ENCODE assay signal across 11 cellular contexts in the genomic region with DNA sequence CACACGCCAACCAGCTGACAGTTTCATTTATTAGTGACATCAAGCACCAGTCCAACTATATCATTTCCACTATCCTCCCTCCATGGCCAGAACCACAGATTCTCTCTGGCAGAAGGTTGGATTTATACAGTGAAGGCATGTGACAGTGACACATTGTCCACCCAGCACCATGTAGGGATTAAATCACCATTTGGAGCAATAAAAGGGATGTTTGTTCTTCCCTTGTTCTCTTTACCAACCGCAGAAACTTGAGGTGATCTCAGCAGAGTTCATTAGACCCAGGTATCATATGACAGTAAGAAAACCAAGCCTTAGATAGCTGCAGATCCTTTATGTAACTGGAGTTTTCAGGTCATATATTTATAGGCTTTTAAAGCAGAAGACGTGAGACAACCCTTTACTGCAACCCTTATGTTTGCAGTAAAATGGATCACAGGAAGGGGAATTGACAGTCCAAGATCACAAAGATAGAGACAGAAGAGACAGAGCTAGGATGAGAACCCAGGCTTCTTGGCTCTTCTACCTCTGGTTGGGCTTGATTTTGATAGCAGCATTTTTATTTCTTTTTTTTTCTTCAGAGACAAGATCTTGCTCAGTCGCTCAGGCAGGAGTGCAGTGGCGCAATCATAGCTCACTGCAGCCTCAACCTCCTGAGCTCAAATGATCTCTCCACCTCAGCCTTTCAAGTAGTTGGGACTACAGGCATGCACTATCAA.
DNase-seq lines count a peak whose midpoint lies in the region; ATAC-seq and TF ChIP-seq lines count a peak whose summit lies in the region.
"Had no signal": no experiment of that assay in that cellular context is flagged by ENCODE, and none has a peak within 500 bp of the region (broad histone marks: within the 10 kb centered on the region; RNA-seq: fewer than 3 reads in every experiment).

No MANE protein-coding gene starts in this region.

- WGBS in psoas muscle, 3 donors, result 44 to 57% (median 52%) methylated on average over 5 of the region's 5 CpGs

- POLR2A ChIA-PET in HEK293 (lab: Yijun Ruan, JAX), result interaction anchor here (0.5 kb wide), 1 partner anchor 15 kb away, joined by 3 read pairs; no protein-coding TSS in a partner anchor

- H3K27me3 ChIP-seq in psoas muscle (ENCODE audit: insufficient read depth in 3 of 3, low read length in 2 of 3) (peaks cover 0 to 2% (median 0%) of the 10 kb centered on the region in 3 donors), WERI-Rb-1 (ENCODE audit: insufficient read depth, low read depth, severe bottlenecking) (no peaks in the 10 kb centered on the region), vagina (no peaks in the 10 kb centered on the region)
- H3K27me3 ChIP-seq: adrenal gland had no signal

- ATAC-seq in SK-N-SH treated with all-trans-retinoic acid at 6 μM for 48 hours, result peak; percentile 3
- ATAC-seq in psoas muscle, result peak in 2 of 4 donors; percentile 31 to 70
- no peak for ATAC-seq in Right ventricle myocardium inferior

- CTCF ChIA-PET in HEK293 (lab: Yijun Ruan, JAX), result interaction anchor here (0.6 to 7.5 kb wide), 33 partner anchors 10 to 1175 kb away, joined by 3 to 114 read pairs (median 4); a partner anchor contains a TSS

- peak overlapping the region; percentile 72 for H3K27ac ChIP-seq in HEK293 (ENCODE audit: extremely low read depth, low read depth, low read length)
- peak overlapping the region; percentile 50 for H3K27ac ChIP-seq in psoas muscle
- no peak overlapping the region for H3K27ac ChIP-seq in WERI-Rb-1
- H3K27ac ChIP-seq in vagina, result no peak overlapping the region
- H3K27ac ChIP-seq: adrenal gland, HL-60, KMS-11 had no signal

- H3K4me1 ChIP-seq in HEK293 (ENCODE audit: control insufficient read depth, insufficient read depth, low read length) (peaks cover 16% of the 10 kb centered on the region), psoas muscle (peaks cover 5% of the 10 kb centered on the region), vagina (no peaks in the 10 kb centered on the region)
- H3K4me1 ChIP-seq: adrenal gland had no signal

- no peak overlapping the region for H3K4me3 ChIP-seq in HEK293 (ENCODE audit: low read depth, low read length)
- no peak overlapping the region for H3K4me3 ChIP-seq in fibroblast of mammary gland (ENCODE audit: control insufficient read depth, low read depth, low read length)
- no peak overlapping the region for H3K4me3 ChIP-seq in psoas muscle
- no peak overlapping the region for H3K4me3 ChIP-seq in WERI-Rb-1 (ENCODE audit: low read depth, low read length)
- no peak overlapping the region for H3K4me3 ChIP-seq in vagina
- H3K4me3 ChIP-seq: adrenal gland had no signal

- no peak for TF ChIP-seq CTCF in HEK293 (tag by site-specific recombination; IDR thresholded peaks at IDR 0.05)
- TF ChIP-seq CTCF in fibroblast of mammary gland (conservative IDR thresholded peaks at IDR 0.05; ENCODE audit: control insufficient read depth, insufficient read depth, low read depth, low read length), result no peak
- TF ChIP-seq CTCF in psoas muscle (IDR thresholded peaks at IDR 0.05), result no peak
- TF ChIP-seq CTCF in WERI-Rb-1 (IDR thresholded peaks at IDR 0.05; ENCODE audit: low read depth, low read length), result no peak
- TF ChIP-seq CTCF in vagina (IDR thresholded peaks at IDR 0.05), result no peak

- H3K36me3 ChIP-seq in HEK293 (ENCODE audit: control insufficient read depth in 2 of 2, insufficient read depth in 1 of 2, low read length in 2 of 2) (no peaks in the 10 kb centered on the region), psoas muscle (ENCODE audit: insufficient read depth in 1 of 2, low read depth in 1 of 2) (no peaks in the 10 kb centered on the region), WERI-Rb-1 (no peaks in the 10 kb centered on the region), vagina (no peaks in the 10 kb centered on the region)
- H3K36me3 ChIP-seq: adrenal gland had no signal

- intact Hi-C loops in psoas muscle (cut with DNase I) (loop anchor here (2.0 to 10.0 kb wide), 4 partner anchors 97 to 1130 kb away; no protein-coding TSS in a partner anchor), Right ventricle myocardium inferior (cut with DNase I) (loop anchor here (5.0 to 10.0 kb wide), 3 partner anchors 102 to 470 kb away; a partner anchor contains a TSS), vagina (cut with DNase I) (no loop called here)

- DNase-seq in fibroblast of mammary gland (ENCODE audit: low read depth), result peak; percentile 77
- DNase-seq in psoas muscle, result no peak
- no peak for DNase-seq in WERI-Rb-1
- no peak for DNase-seq in Right ventricle myocardium inferior (ENCODE audit: missing footprints)
- DNase-seq in vagina (ENCODE audit: extremely low spot score in 2 of 2), result no peak
- DNase-seq in NCI-H510A (lab: John Stamatoyannopoulos, UW), result no peak

- no peak for TF ChIP-seq POLR2A in vagina (IDR thresholded peaks at IDR 0.05)

- no peaks in the 10 kb centered on the region for H3K9me3 ChIP-seq in HEK293 (ENCODE audit: control insufficient read depth, insufficient read depth, low read depth, low read length)
- H3K9me3 ChIP-seq in psoas muscle, result no peaks in the 10 kb centered on the region
- H3K9me3 ChIP-seq in WERI-Rb-1 (ENCODE audit: severe bottlenecking), result no peaks in the 10 kb centered on the region
- no peaks in the 10 kb centered on the region for H3K9me3 ChIP-seq in vagina
- H3K9me3 ChIP-seq: adrenal gland had no signal

TF ChIP-seq in HEK293, 187 proteins besides CTCF, POLR2A, EP300 and RAD21 (continues in another document):
- TF ChIP-seq, protein P1, sequence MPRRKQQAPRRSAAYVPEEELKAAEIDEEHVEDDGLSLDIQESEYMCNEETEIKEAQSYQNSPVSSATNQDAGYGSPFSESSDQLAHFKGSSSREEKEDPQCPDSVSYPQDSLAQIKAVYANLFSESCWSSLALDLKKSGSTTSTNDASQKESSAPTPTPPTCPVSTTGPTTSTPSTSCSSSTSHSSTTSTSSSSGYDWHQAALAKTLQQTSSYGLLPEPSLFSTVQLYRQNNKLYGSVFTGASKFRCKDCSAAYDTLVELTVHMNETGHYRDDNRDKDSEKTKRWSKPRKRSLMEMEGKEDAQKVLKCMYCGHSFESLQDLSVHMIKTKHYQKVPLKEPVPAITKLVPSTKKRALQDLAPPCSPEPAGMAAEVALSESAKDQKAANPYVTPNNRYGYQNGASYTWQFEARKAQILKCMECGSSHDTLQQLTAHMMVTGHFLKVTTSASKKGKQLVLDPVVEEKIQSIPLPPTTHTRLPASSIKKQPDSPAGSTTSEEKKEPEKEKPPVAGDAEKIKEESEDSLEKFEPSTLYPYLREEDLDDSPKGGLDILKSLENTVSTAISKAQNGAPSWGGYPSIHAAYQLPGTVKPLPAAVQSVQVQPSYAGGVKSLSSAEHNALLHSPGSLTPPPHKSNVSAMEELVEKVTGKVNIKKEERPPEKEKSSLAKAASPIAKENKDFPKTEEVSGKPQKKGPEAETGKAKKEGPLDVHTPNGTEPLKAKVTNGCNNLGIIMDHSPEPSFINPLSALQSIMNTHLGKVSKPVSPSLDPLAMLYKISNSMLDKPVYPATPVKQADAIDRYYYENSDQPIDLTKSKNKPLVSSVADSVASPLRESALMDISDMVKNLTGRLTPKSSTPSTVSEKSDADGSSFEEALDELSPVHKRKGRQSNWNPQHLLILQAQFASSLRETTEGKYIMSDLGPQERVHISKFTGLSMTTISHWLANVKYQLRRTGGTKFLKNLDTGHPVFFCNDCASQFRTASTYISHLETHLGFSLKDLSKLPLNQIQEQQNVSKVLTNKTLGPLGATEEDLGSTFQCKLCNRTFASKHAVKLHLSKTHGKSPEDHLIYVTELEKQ (tag by site-specific recombination; IDR thresholded peaks at IDR 0.05; ENCODE audit: borderline replicate concordance), result peak; percentile 87
- TF ChIP-seq ZNF2 (tag by site-specific recombination; IDR thresholded peaks at IDR 0.05) (0 out of 2 replicates have a peak, but pooled peaks have one; percentile 20), ZXDB (tag by site-specific recombination; IDR thresholded peaks at IDR 0.05) (peak; percentile 82), ZNF560 (tag by site-specific recombination; IDR thresholded peaks at IDR 0.05; ENCODE audit: borderline replicate concordance) (no peak), ZNF660 (tag by site-specific recombination; IDR thresholded peaks at IDR 0.05) (no peak; the same call in 1 of the 2 replicates)

TF ChIP-seq in SK-N-SH treated with all-trans-retinoic acid at 6 μM for 48 hours, 23 proteins besides CTCF, POLR2A, EP300 and RAD21 (continues in another document):
- TF ChIP-seq OSR1 (CRISPR knock-in tag; IDR thresholded peaks at IDR 0.05) (no peak), ZNF8 (CRISPR knock-in tag; IDR thresholded peaks at IDR 0.05) (no peak), ZNF70 (CRISPR knock-in tag; IDR thresholded peaks at IDR 0.05) (no peak), ISL1 (CRISPR knock-in tag; IDR thresholded peaks at IDR 0.05) (no peak), GLIS3 (CRISPR knock-in tag; IDR thresholded peaks at IDR 0.05) (no peak), PPARA (CRISPR knock-in tag; IDR thresholded peaks at IDR 0.05; ENCODE audit: borderline replicate concordance) (no peak), ARNTL (CRISPR knock-in tag; IDR thresholded peaks at IDR 0.05; ENCODE audit: borderline replicate concordance, low read depth) (no peak), ZFP30 (CRISPR knock-in tag; IDR thresholded peaks at IDR 0.05) (no peak), SNAI2 (CRISPR knock-in tag; IDR thresholded peaks at IDR 0.05) (no peak), TOX (CRISPR knock-in tag; IDR thresholded peaks at IDR 0.05; ENCODE audit: borderline replicate concordance) (no peak), BACH2 (CRISPR knock-in tag; IDR thresholded peaks at IDR 0.05; ENCODE audit: borderline replicate concordance) (no peak), TCF4 (CRISPR knock-in tag; IDR thresholded peaks at IDR 0.05; ENCODE audit: borderline replicate concordance) (no peak)
- TF ChIP-seq, protein P2, sequence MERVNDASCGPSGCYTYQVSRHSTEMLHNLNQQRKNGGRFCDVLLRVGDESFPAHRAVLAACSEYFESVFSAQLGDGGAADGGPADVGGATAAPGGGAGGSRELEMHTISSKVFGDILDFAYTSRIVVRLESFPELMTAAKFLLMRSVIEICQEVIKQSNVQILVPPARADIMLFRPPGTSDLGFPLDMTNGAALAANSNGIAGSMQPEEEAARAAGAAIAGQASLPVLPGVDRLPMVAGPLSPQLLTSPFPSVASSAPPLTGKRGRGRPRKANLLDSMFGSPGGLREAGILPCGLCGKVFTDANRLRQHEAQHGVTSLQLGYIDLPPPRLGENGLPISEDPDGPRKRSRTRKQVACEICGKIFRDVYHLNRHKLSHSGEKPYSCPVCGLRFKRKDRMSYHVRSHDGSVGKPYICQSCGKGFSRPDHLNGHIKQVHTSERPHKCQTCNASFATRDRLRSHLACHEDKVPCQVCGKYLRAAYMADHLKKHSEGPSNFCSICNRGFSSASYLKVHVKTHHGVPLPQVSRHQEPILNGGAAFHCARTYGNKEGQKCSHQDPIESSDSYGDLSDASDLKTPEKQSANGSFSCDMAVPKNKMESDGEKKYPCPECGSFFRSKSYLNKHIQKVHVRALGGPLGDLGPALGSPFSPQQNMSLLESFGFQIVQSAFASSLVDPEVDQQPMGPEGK (CRISPR knock-in tag; IDR thresholded peaks at IDR 0.05; ENCODE audit: borderline replicate concordance), result no peak

Comparison
In these comparisons a context has a peak if more than half of its experiments do, and no peak if none do; other contexts are left out.
1. H3K27ac ChIP-seq: peak in HEK293 (single experiment) and psoas muscle (single experiment); none in WERI-Rb-1 (single experiment) and vagina (single experiment).